34 cellular contexts compared by ENCODE assay signal in the genomic region with DNA sequence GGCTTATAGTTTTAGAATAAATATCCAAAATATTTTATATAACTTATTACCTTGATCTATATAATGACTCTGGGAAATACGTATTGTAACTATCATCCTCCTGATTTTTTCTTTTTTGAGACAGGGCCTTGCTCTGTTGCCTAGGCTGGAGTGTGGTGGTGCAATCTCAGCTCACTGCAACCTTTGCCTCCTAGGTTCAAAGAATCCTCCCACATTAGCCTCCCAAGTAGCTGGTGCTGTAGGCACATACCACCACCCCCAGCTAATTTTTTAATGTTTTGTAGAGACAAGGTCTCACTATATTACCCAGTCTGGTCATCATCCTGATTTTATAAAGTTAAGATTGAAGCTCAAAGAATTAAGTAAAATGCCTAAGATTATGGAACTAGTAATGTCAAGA.
"Had no signal": no experiment of that assay in that cellular context is flagged by ENCODE, and none has a peak within 500 bp of the region (broad histone marks: within the 10 kb centered on the region; RNA-seq: fewer than 3 reads in every experiment).

No MANE protein-coding gene starts in this region.

- FAIRE-seq: astrocyte, bronchial epithelial cell had no signal

- H3K9me3 ChIP-seq: adrenal gland, ascending aorta, body of pancreas, breast epithelium had no signal

- H3K27me3 ChIP-seq: adrenal gland, ascending aorta, body of pancreas, brain microvascular endothelial cell, breast epithelium, cardiac muscle cell had no signal

- H3K4me1 ChIP-seq: adrenal gland, ascending aorta, body of pancreas, breast epithelium had no signal

- DNase-seq: activated effector memory CD4-positive, alpha-beta T cell treated with anti-CD3 and anti-CD28 coated beads, Interleukin-2, amount 50 U/mL, for 16 hours; activated effector memory CD4-positive, alpha-beta T cell treated with Interleukin-2 at 50 U/mL for 16 hours; activated gamma-delta T cell; activated gamma-delta T cell treated with Interleukin-2 at 50 U/mL for 16 hours; activated naive CD4-positive, alpha-beta T cell; activated naive CD4-positive, alpha-beta T cell treated with anti-CD3 and anti-CD28 coated beads for 36 hours; activated naive CD4-positive, alpha-beta T cell treated with anti-CD3 and anti-CD28 coated beads, Interleukin-2, amount 10 ng/mL, durations not matched to agents 7 days and 5 days; activated naive CD4-positive, alpha-beta T cell treated with anti-CD3 and anti-CD28 coated beads, Interleukin-2, amount 50 U/mL, for 16 hours; activated naive CD4-positive, alpha-beta T cell treated with Interleukin-2 at 50 U/mL for 16 hours; activated naive CD8-positive, alpha-beta T cell treated with anti-CD3 and anti-CD28 coated beads for 36 hours; activated naive CD8-positive, alpha-beta T cell treated with anti-CD3 and anti-CD28 coated beads, Interleukin-2, amount 10 ng/mL, durations not matched to agents 7 days and 5 days; activated naive CD8-positive, alpha-beta T cell treated with anti-CD3 and anti-CD28 coated beads, Interleukin-2, amount 50 U/mL, for 24 hours; activated T-cell treated with anti-CD3 and anti-CD28 coated beads, Interleukin-2, amount 50 U/mL, for 1 hour; activated T-cell treated with anti-CD3 and anti-CD28 coated beads, Interleukin-2, amount 50 U/mL, for 24 hours; activated T-cell treated with anti-CD3 and anti-CD28 coated beads, Interleukin-2, amount 50 U/mL, for 4 hours; activated T-cell treated with anti-CD3 and anti-CD28 coated beads, Interleukin-2, amount 50 U/mL, for 48 hours; activated T-cell treated with anti-CD3 and anti-CD28 coated beads, Interleukin-2, amount 50 U/mL, for 72 hours; adrenal gland; amniotic stem cell; amygdala; anterior cingulate cortex; aorta; body of pancreas; brain microvascular endothelial cell; caudate nucleus; central memory CD4-positive, alpha-beta T cell; cerebellar nuclear complex had no signal

- H3K27ac ChIP-seq: adrenal gland, ascending aorta, body of pancreas, brain microvascular endothelial cell, breast epithelium, cardiac muscle cell had no signal

- H3K36me3 ChIP-seq: adrenal gland, ascending aorta, brain microvascular endothelial cell, breast epithelium, cardiac muscle cell had no signal

- ATAC-seq: activated naive CD4-positive, alpha-beta T cell treated with anti-CD3 and anti-CD28 coated beads, Interleukin-2, amount 50 U/mL, for 72 hours; activated naive CD8-positive, alpha-beta T cell treated with anti-CD3 and anti-CD28 coated beads, Interleukin-2, amount 50 U/mL, for 24 hours; activated T-cell treated with anti-CD3 and anti-CD28 coated beads, Interleukin-2, amount 50 U/mL, for 4 hours; activated T-cell treated with anti-CD3 and anti-CD28 coated beads, Interleukin-2, amount 50 U/mL, for 72 hours; activated T-helper 17 cell treated with anti-CD3 and anti-CD28 coated beads, Interleukin-2, amount 50 U/mL, for 72 hours; body of pancreas had no signal

- H3K4me3 ChIP-seq: adrenal gland, ascending aorta, body of pancreas, breast epithelium, cardiac muscle cell had no signal
